Comparison of ENCODE assay signal across 20 cellular contexts in genomic region chr4:18957721-18958120, GRCh38.
DNase-seq lines count a peak whose midpoint lies in the region; TF ChIP-seq lines count a peak whose summit lies in the region.
"Had no signal": no experiment of that assay in that cellular context is flagged by ENCODE, and none has a peak within 500 bp of the region (broad histone marks: within the 10 kb centered on the region; RNA-seq: fewer than 3 reads in every experiment).

No MANE protein-coding gene starts in this region.

- no peaks in the 10 kb centered on the region for H3K36me3 ChIP-seq in endocrine pancreas (ENCODE audit: control insufficient read depth, insufficient read depth, low read length)
- H3K36me3 ChIP-seq: BE2C; BLaER1 treated with 17β-estradiol and CSF1 and Interleukin-3, amounts not matched to agents 10 nM and 100 nM had no signal

- no peaks in the 10 kb centered on the region for H3K36me3 Mint-ChIP-seq in nephron (ENCODE audit: low read depth)
- H3K36me3 Mint-ChIP-seq: CD14-positive monocyte had no signal

- no peaks in the 10 kb centered on the region for H3K27me3 Mint-ChIP-seq in nephron (ENCODE audit: low read depth)
- H3K27me3 Mint-ChIP-seq: CD4-positive, alpha-beta T cell; CD8-positive, alpha-beta memory T cell had no signal

- peak overlapping the region; percentile 11 for H3K4me3 ChIP-seq in endocrine pancreas (ENCODE audit: control insufficient read depth, insufficient read depth, low read length)
- H3K4me3 ChIP-seq: BLaER1 treated with 17β-estradiol and CSF1 and Interleukin-3, amounts not matched to agents 10 nM and 100 nM had no signal

- H3K4me1 Mint-ChIP-seq in nephron = peaks cover 10% of the 10 kb centered on the region
- H3K4me1 Mint-ChIP-seq: CD14-positive monocyte; CD8-positive, alpha-beta memory T cell had no signal

- H3K27ac Mint-ChIP-seq in nephron = peak overlapping the region in 2 of 3 experiments; percentile 49 to 80
- H3K27ac Mint-ChIP-seq: CD14-positive monocyte; CD4-positive, alpha-beta T cell; CD8-positive, alpha-beta memory T cell had no signal

- H3K9me3 Mint-ChIP-seq in nephron = peaks cover 15% of the 10 kb centered on the region

- DNase-seq in Caki2 (ENCODE audit: low read depth) (peak; percentile 66), kidney tubule cell (ENCODE audit: low spot score) (peak; percentile 62), COR-L47 (lab: John Stamatoyannopoulos, UW) (no peak), posterior vena cava (ENCODE audit: low spot score) (no peak), NK-92 (lab: John Stamatoyannopoulos, UW; ENCODE audit: unreplicated experiment) (no peak)
- no peak for DNase-seq in stimulated activated CD4-positive, alpha-beta T cell treated with anti-CD3 and anti-CD28 coated beads, Interleukin-4, amount 100 ng/mL, for 1 hour
- DNase-seq: ACHN; AML-193; BE2C; CD4-positive, alpha-beta T cell; CD8-positive, alpha-beta memory T cell; DMS153; DND-41; GOT3; H7; HCEC 1CT had no signal

- H3K9ac ChIP-seq in endocrine pancreas (ENCODE audit: control insufficient read depth, insufficient read depth, low read length) = no peak overlapping the region
- H3K9ac ChIP-seq: BLaER1 treated with 17β-estradiol and CSF1 and Interleukin-3, amounts not matched to agents 10 nM and 100 nM had no signal

- no peak overlapping the region for H3K4me3 Mint-ChIP-seq in nephron
- H3K4me3 Mint-ChIP-seq: CD14-positive monocyte; CD4-positive, alpha-beta T cell; CD8-positive, alpha-beta memory T cell had no signal

- intact Hi-C loops in posterior vena cava (cut with DNase I) = no loop called here

- in situ Hi-C loops in Caki2 (cut with HindIII; ENCODE audit: low pct_unique_long_range_greater_than_20kb, low sequenced_read_pairs) = no loop called here

- H3K4me1 ChIP-seq in endocrine pancreas (ENCODE audit: control insufficient read depth, insufficient read depth, low read length) = peaks cover 9% of the 10 kb centered on the region
- H3K4me1 ChIP-seq: BE2C; BLaER1 treated with 17β-estradiol and CSF1 and Interleukin-3, amounts not matched to agents 10 nM and 100 nM had no signal

- no peaks in the 10 kb centered on the region for H3K9me3 ChIP-seq in endocrine pancreas (ENCODE audit: control insufficient read depth, low read length)
- H3K9me3 ChIP-seq: BE2C had no signal

- no peak for TF ChIP-seq CTCF in nephron (IDR thresholded peaks at IDR 0.05; ENCODE audit: unreplicated experiment in 3 of 3)

- H3K27me3 ChIP-seq in endocrine pancreas (ENCODE audit: control insufficient read depth, insufficient read depth, low read length) = no peaks in the 10 kb centered on the region
- H3K27me3 ChIP-seq: BE2C; BLaER1 treated with 17β-estradiol and CSF1 and Interleukin-3, amounts not matched to agents 10 nM and 100 nM had no signal

Comparison
In these comparisons a context has a peak if more than half of its experiments do, and no peak if none do; other contexts are left out.
1. DNase-seq: peak in Caki2 (single experiment) and kidney tubule cell (single experiment); none in COR-L47 (single experiment), posterior vena cava (single experiment), NK-92 (single experiment) and stimulated activated CD4-positive, alpha-beta T cell treated with anti-CD3 and anti-CD28 coated beads, Interleukin-4, amount 100 ng/mL, for 1 hour (single experiment).